ENCODE assay signal across 5 cellular contexts in the genomic region with DNA sequence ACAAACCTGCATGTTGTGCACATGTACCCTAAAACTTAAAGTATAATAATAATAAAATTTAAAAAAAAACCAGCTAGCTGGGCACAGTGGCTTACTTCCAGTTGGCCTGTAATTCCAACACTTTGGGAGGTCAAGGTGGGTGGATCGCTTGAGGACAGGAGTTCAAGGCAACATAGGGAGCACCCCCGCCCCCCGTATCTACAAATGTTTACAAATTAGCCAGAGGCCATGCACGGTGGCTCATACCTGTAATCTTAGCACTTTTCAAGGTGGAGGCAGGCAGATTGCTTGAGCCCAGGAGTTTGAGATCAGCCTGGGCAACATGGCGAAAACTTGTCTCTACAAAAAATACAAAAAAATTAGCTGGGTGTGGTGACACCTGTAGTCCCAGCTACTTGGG. TPM values are rescaled to one million over a fixed set of nuclear protein-coding genes. Genes with fewer than 3 reads are reported as not detected.
DNase-seq lines count a peak whose midpoint lies in the region; ATAC-seq, FAIRE-seq and TF ChIP-seq lines count a peak whose summit lies in the region.
"Not testable (repeated sequence)": the region's sequence is repeated elsewhere in the genome, so short reads cannot be mapped to it uniquely, and the experiment has no call there.

No MANE protein-coding gene starts in this region.

- H3K36me3 ChIP-seq in HepG2 (replicated peaks in 1 of 2; ENCODE audit: control insufficient read depth in 1 of 2, insufficient read depth in 2 of 2, low read length in 2 of 2); sigmoid colon; testis (ENCODE audit: low read depth, missing control alignments): not testable (repeated sequence)

- H3K79me2 ChIP-seq in HepG2 (ENCODE audit: insufficient read depth, low read length), result not testable (repeated sequence)

- peaks cover 14% of the 10 kb centered on the region for H3K4me1 ChIP-seq in HepG2 (ENCODE audit: insufficient read depth, low read length)
- not testable (repeated sequence) for H3K4me1 ChIP-seq in sigmoid colon
- peaks cover 61% of the 10 kb centered on the region for H3K4me1 ChIP-seq in testis

- in situ Hi-C loops in HepG2 (cut with HindIII; ENCODE audit: extremely low pct_ligation_motif_present, low pct_unique_long_range_greater_than_20kb), result not testable (repeated sequence)

- POLR2A ChIA-PET in HepG2 (lab: Yijun Ruan, JAX), result interaction anchor here (0.8 kb wide), 1 partner anchor 57 kb away, joined by 3 read pairs; no protein-coding TSS in a partner anchor

- BruUV-seq in HepG2 (replicated peaks; lab: Mats Ljungman, UMichigan), result not testable (repeated sequence)

- H3K27ac ChIP-seq in coronary artery (peak overlapping the region in 1 of 2 donors; percentile 78), testis (peak overlapping the region; percentile 77 to 81)
- not testable (repeated sequence) for H3K27ac ChIP-seq in HepG2 (ENCODE audit: extremely low read length, insufficient read depth, low read length); sigmoid colon

- 18% methylated on average over 5 of the region's 5 CpGs for WGBS in HepG2 (ENCODE audit: low lambda C conversion rate)
- 65 to 89% methylated on average over 5 of the region's 5 CpGs for WGBS in sigmoid colon, 2 donors
- WGBS in testis, 2 donors, result 66 to 90% methylated on average over 5 of the region's 5 CpGs

- TF ChIP-seq CTCF in coronary artery (IDR thresholded peaks at IDR 0.05); HepG2 (CRISPR knock-in tag; IDR thresholded peaks at IDR 0.05); sigmoid colon (IDR thresholded peaks at IDR 0.05); testis (IDR thresholded peaks at IDR 0.05): not testable (repeated sequence)

- not testable (repeated sequence) for TF ChIP-seq EP300 in HepG2 (IDR thresholded peaks at IDR 0.05; ENCODE audit: low read depth in 2 of 2, low read length in 2 of 2); HepG2 (CRISPR knock-in tag; IDR thresholded peaks at IDR 0.05; ENCODE audit: borderline replicate concordance); sigmoid colon (IDR thresholded peaks at IDR 0.05)

- FAIRE-seq in HepG2 (lab: Jason Lieb, UNC), result not testable (repeated sequence)

- TF ChIP-seq POLR2A in HepG2 (IDR thresholded peaks at IDR 0.05; ENCODE audit: insufficient read depth in 1 of 2, low read depth in 2 of 2, low read length in 2 of 2); sigmoid colon (IDR thresholded peaks at IDR 0.05); testis (IDR thresholded peaks at IDR 0.05): not testable (repeated sequence)

- H3K9me3 ChIP-seq in HepG2 (ENCODE audit: low read length); sigmoid colon; testis: not testable (repeated sequence)

- DNase-seq in coronary artery (ENCODE audit: low spot score) (peak; percentile 52), cardiac septum (ENCODE audit: low spot score) (peak; percentile 10), sigmoid colon (peak; percentile 25)
- not testable (repeated sequence) for DNase-seq in HepG2 (ENCODE audit: low spot score); testis

- H2AFZ ChIP-seq in HepG2 (ENCODE audit: low read length), result not testable (repeated sequence)

- H3K4me2 ChIP-seq in HepG2 (ENCODE audit: low read depth, low read length), result not testable (repeated sequence)

- not testable (repeated sequence) for ATAC-seq in HepG2

- TF ChIP-seq RAD21 in HepG2 (CRISPR knock-in tag; IDR thresholded peaks at IDR 0.05), result not testable (repeated sequence)

- H4K20me1 ChIP-seq in HepG2 (ENCODE audit: insufficient read depth, low read length), result not testable (repeated sequence)

- intact Hi-C loops in cardiac septum (cut with DNase I); HepG2 (cut with micrococcal nuclease; ENCODE audit: unreplicated experiment); sigmoid colon (cut with DNase I); testis (cut with DNase I; ENCODE audit: low total_unique reads): not testable (repeated sequence)

- H3K27me3 ChIP-seq in HepG2 (ENCODE audit: control insufficient read depth in 1 of 2, insufficient read depth in 2 of 2, low read length in 2 of 2); sigmoid colon; testis: not testable (repeated sequence)

- not testable (repeated sequence) for H3K9ac ChIP-seq in HepG2 (ENCODE audit: insufficient read depth, low read depth, low read length)

- H3K4me3 ChIP-seq in coronary artery; HepG2 (replicated peaks in 1 of 3; ENCODE audit: insufficient read depth in 1 of 3, low read depth in 2 of 3, low read length in 3 of 3); sigmoid colon; testis: not testable (repeated sequence)

- CTCF ChIA-PET in HepG2 (lab: Yijun Ruan, JAX; ENCODE audit: low intra/inter-chr PET ratio, low total read pairs), result not testable (repeated sequence)

TF ChIP-seq in HepG2, 621 proteins besides CTCF, POLR2A, EP300 and RAD21:
- 0 out of 2 replicates have a peak, but pooled peaks have one; percentile 23 for TF ChIP-seq RARA (CRISPR knock-in tag; IDR thresholded peaks at IDR 0.05)

RNA-seq across cellular contexts. Expression of gene NXT1, which starts 58.3 kb away (rescaled TPM):
- total RNA-seq in cardiac septum (10.6 TPM), HepG2 (2016; rRNA removed; fragmentation: Illumina TruSeq; extraction: Trizol) (65.9 and 69.7 TPM in 2 replicates), sigmoid colon (10 to 100 TPM; 19.9 to 57.6 (median 29.3) TPM), testis (10 to 100 TPM; 40.3 to 48.0 TPM)
- total RNA-seq in HepG2 (2016; cell fraction: cytosol; rRNA removed; fragmentation: Illumina TruSeq; extraction: Trizol; ENCODE audit: low read depth), result 33.9 and 44.3 TPM in 2 replicates
- total RNA-seq in HepG2 (2016; cell fraction: insoluble cytoplasmic fraction; rRNA removed; fragmentation: Illumina TruSeq; extraction: Trizol), result 66.3 and 67.2 TPM in 2 replicates
- total RNA-seq in HepG2 (2016; cell fraction: membrane; rRNA removed; fragmentation: Illumina TruSeq; extraction: Trizol), result 44.7 and 63.8 TPM in 2 replicates
- total RNA-seq in HepG2 (2016; cell fraction: nucleus; rRNA removed; fragmentation: Illumina TruSeq; extraction: Trizol), result 24.4 and 28.0 TPM in 2 replicates
- polyA plus RNA-seq in HepG2 (2011; rRNA removed) (35.6 and 40.8 TPM in 2 replicates), sigmoid colon (10 to 100 TPM in 2 of 3 donors, 1 to 10 TPM in 1; 8.1 to 22.3 (median 10.8) TPM), testis (ENCODE audit: insufficient read depth, low read depth, low replicate concordance) (26.3 TPM)
- 43.8 and 47.5 TPM in 2 replicates for polyA plus RNA-seq in HepG2 (2011; cell fraction: cytosol; rRNA removed)
- polyA plus RNA-seq in HepG2 (2011; cell fraction: nucleus; rRNA removed), result 14.7 and 15.8 TPM in 2 replicates
- polyA plus RNA-seq in HepG2 (2012), result 26.7 and 32.9 TPM in 2 replicates
- polyA plus RNA-seq in HepG2 (2016; cell fraction: cytosol; fragmentation: Illumina TruSeq; extraction: Trizol; ENCODE audit: low read depth), result 18.8 and 30.9 TPM in 2 replicates
- polyA plus RNA-seq in HepG2 (2016; cell fraction: insoluble cytoplasmic fraction; fragmentation: Illumina TruSeq; extraction: Trizol; ENCODE audit: low read depth), result 62.5 and 64.4 TPM in 2 replicates
- polyA plus RNA-seq in HepG2 (2016; cell fraction: membrane; fragmentation: Illumina TruSeq; extraction: Trizol; ENCODE audit: low read depth), result 26.0 and 39.0 TPM in 2 replicates
- polyA plus RNA-seq in HepG2 (2016; cell fraction: nucleus; fragmentation: Illumina TruSeq; extraction: Trizol; ENCODE audit: insufficient read depth, low read depth), result 41.7 and 47.7 TPM in 2 replicates
- 25.3 and 27.2 TPM in 2 replicates for polyA minus RNA-seq in HepG2 (2011; rRNA and poly(A)+ RNA removed; ENCODE audit: low replicate concordance)
- polyA minus RNA-seq in HepG2 (2011; cell fraction: cytosol; rRNA and poly(A)+ RNA removed), result 11.5 and 13.4 TPM in 2 replicates
- polyA minus RNA-seq in HepG2 (2011; cell fraction: nucleus; rRNA and poly(A)+ RNA removed), result 8.2 and 10.1 TPM in 2 replicates
